Comparison of ENCODE assay signal across 18 cellular contexts in the genomic region with DNA sequence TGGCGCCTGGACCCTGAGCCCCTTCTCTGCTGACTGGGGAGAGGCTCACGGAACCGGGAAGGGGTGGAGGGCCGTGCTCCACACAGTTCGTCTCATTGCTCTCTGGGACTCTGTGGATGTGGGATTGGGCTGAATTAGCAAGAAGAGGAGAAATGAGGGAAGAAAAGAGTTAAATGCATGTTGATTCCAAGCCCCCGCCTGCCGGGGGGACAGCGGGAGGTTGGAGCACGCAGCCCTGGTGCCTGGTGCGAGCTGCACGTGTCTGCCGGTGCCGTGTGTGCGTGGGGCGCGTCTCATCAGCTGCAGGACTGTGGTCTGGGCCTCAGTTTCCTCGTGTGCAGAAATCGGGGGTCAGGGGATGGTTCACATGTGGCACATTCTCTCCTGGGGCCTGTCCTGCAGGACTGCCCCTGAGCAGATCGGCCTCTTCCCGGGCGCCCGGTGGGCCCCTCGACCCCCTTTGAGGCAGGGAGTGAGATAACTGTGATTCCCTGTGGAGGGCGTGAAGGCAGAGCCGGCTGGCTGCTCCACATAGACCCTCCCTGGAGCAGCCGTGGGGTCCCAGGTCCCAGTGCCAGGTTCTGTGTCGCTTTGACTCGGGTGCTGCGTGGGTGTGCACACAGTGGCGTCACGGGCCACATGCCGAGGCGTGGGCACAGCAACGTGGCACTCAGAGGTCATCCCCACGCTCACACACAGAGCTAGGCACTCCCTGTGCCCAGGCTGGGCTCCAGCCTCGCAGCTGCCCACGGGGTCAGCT. TPM values are rescaled to one million over a fixed set of nuclear protein-coding genes. Genes with fewer than 3 reads are reported as not detected.
A peak's percentile ranks its signal among the peaks of the same experiment; 100 is the strongest.
DNase-seq lines count a peak whose midpoint lies in the region; ATAC-seq and TF ChIP-seq lines count a peak whose summit lies in the region.
"Had no signal": no experiment of that assay in that cellular context is flagged by ENCODE, and none has a peak within 500 bp of the region (broad histone marks: within the 10 kb centered on the region; RNA-seq: fewer than 3 reads in every experiment).

No MANE protein-coding gene starts in this region.

- peak overlapping the region; percentile 64 to 81 (median 76) for H3K4me3 Mint-ChIP-seq in nephron

- H3K27me3 ChIP-seq in GM23248 (replicated peaks; ENCODE audit: insufficient read depth), result no peaks in the 10 kb centered on the region
- H3K27me3 ChIP-seq in SJCRH30, result no peaks in the 10 kb centered on the region
- H3K27me3 ChIP-seq: thyroid gland had no signal

- H3K36me3 Mint-ChIP-seq in nephron (ENCODE audit: low read depth), result peaks cover 7% of the 10 kb centered on the region

- H3K4me1 ChIP-seq in GM23248 (ENCODE audit: insufficient read depth) (peaks cover 10% of the 10 kb centered on the region; the same call in 1 of the 2 replicates), SJCRH30 (peaks cover 75% of the 10 kb centered on the region)

- H3K27ac ChIP-seq in GM23248 (no peak overlapping the region), SJCRH30 (peak overlapping the region; percentile 56; the same call in 1 of the 2 replicates)
- H3K27ac ChIP-seq: body of pancreas, esophagus squamous epithelium, KMS-11, thyroid gland had no signal

- H3K27ac Mint-ChIP-seq in nephron, result peak overlapping the region; percentile 56 to 90 (median 75)

- no peak overlapping the region for H3K4me3 ChIP-seq in GM23248
- H3K4me3 ChIP-seq in SJCRH30, result peak overlapping the region; percentile 44
- H3K4me3 ChIP-seq: body of pancreas, esophagus squamous epithelium, thyroid gland had no signal

- no peaks in the 10 kb centered on the region; the same call in 1 of the 2 replicates for H3F3A ChIP-seq in GM23248 (ENCODE audit: insufficient read depth)

- peaks cover 46% of the 10 kb centered on the region for H3K4me1 Mint-ChIP-seq in nephron

- no peak for ATAC-seq in GM21528 (IDR thresholded peaks at IDR 0.05; ENCODE audit: low FRiP score, unreplicated experiment)
- ATAC-seq: body of pancreas, left ventricle myocardium superior had no signal

- in situ Hi-C loops in GM23248 (cut with MboI), result no loop called here

- no peaks in the 10 kb centered on the region for H3K36me3 ChIP-seq in GM23248 (ENCODE audit: low read depth)
- H3K36me3 ChIP-seq in SJCRH30, result no peaks in the 10 kb centered on the region; the same call in 1 of the 2 replicates
- H3K36me3 ChIP-seq: esophagus squamous epithelium, thyroid gland had no signal

- H3K79me2 ChIP-seq in GM23248 (ENCODE audit: insufficient read depth), result peaks cover 4% of the 10 kb centered on the region; the same call in 1 of the 2 replicates

- H3K4me2 ChIP-seq in GM23248 (ENCODE audit: unreplicated experiment), result no peak overlapping the region
- H3K4me2 ChIP-seq: KMS-11 had no signal

- H3K9ac ChIP-seq in GM23248, result no peak overlapping the region
- H3K9ac ChIP-seq: KMS-11 had no signal

- intact Hi-C loops in posterior vena cava (cut with DNase I), result no loop called here

- WGBS in GM23248 (ENCODE audit: low coverage in 1 of 2, low lambda C conversion rate in 2 of 2, missing lambda C conversion rate in 2 of 2), 2 experiments, result 35 to 38% methylated on average over 37 of the region's 37 CpGs

- H3K9me3 ChIP-seq in GM23248 (ENCODE audit: low read depth) (no peaks in the 10 kb centered on the region), SJCRH30 (replicated peaks) (no peaks in the 10 kb centered on the region)
- H3K9me3 ChIP-seq: body of pancreas, esophagus squamous epithelium, thyroid gland had no signal

- no peak overlapping the region for H2AFZ ChIP-seq in GM23248

- no peaks in the 10 kb centered on the region for H3K9me2 ChIP-seq in GM23248 (ENCODE audit: insufficient read depth)

- H3K27me3 Mint-ChIP-seq in nephron (ENCODE audit: low read depth), result peaks cover 38% of the 10 kb centered on the region

- DNase-seq in GM23248, result peak; percentile 48
- peak in 1 of 2 experiments; percentile 36 for DNase-seq in SJCRH30
- DNase-seq in NK-92 treated with Interleukin-12 subunit alpha and Interleukin-12 subunit beta, amount 100 ng/mL, for 24 hours (lab: John Stamatoyannopoulos, UW), result no peak
- no peak for DNase-seq in posterior vena cava (ENCODE audit: low spot score)
- DNase-seq: activated naive CD4-positive, alpha-beta T cell; esophagus squamous epithelium; GOT3 had no signal

- no peaks in the 10 kb centered on the region for H3K9me3 Mint-ChIP-seq in nephron

- no peaks in the 10 kb centered on the region for H4K20me1 ChIP-seq in GM23248 (ENCODE audit: insufficient read depth)

- no peak for TF ChIP-seq CTCF in nephron (IDR thresholded peaks at IDR 0.05; ENCODE audit: unreplicated experiment in 3 of 3)

RNA-seq across cellular contexts. Expression of gene SAMD11, which starts 11.4 kb away (rescaled TPM):
- 40.9 and 68.3 TPM in 2 replicates for total RNA-seq in GM23248 (2014; rRNA removed; shearing (Covaris generic))
- 8.0 and 8.2 TPM in 2 replicates for polyA plus RNA-seq in GM23248 (2016; fragmentation: Nextera tagmentation; extraction: Ambion mirVana)
- 39.0 and 39.2 TPM in 2 replicates for total RNA-seq in SJCRH30 (2014; rRNA removed; shearing (Covaris generic))
- total RNA-seq in posterior vena cava, result 10 to 100 TPM; 16.5 to 38.0 TPM
- total RNA-seq: activated CD8-positive, alpha-beta memory T cell treated with anti-CD3 and anti-CD28 coated beads for 36 hours had no signal

RNA-seq across cellular contexts. Expression of gene NOC2L, which starts 23.9 kb away (rescaled TPM):
- 66.4 and 67.3 TPM in 2 replicates for total RNA-seq in GM23248 (2014; rRNA removed; shearing (Covaris generic))
- polyA plus RNA-seq in GM23248 (2016; fragmentation: Nextera tagmentation; extraction: Ambion mirVana), result 64.0 and 65.0 TPM in 2 replicates
- total RNA-seq in SJCRH30 (2014; rRNA removed; shearing (Covaris generic)), result 147 and 150 TPM in 2 replicates
- 10 to 100 TPM; 42.8 to 44.5 TPM for total RNA-seq in posterior vena cava

RNA-seq across cellular contexts. Expression of gene KLHL17, which starts 25.2 kb away (rescaled TPM):
- total RNA-seq in GM23248 (2014; rRNA removed; shearing (Covaris generic)), result 19.2 and 23.3 TPM in 2 replicates
- polyA plus RNA-seq in GM23248 (2016; fragmentation: Nextera tagmentation; extraction: Ambion mirVana), result 4.7 and 5.5 TPM in 2 replicates
- total RNA-seq in SJCRH30 (2014; rRNA removed; shearing (Covaris generic)), result 8.4 and 15.1 TPM in 2 replicates
- 1 to 10 TPM; 8.5 to 8.9 TPM for total RNA-seq in posterior vena cava

RNA-seq across cellular contexts. Expression of gene PLEKHN1, which starts 31.1 kb away (rescaled TPM):
- total RNA-seq in GM23248 (2014; rRNA removed; shearing (Covaris generic)), result 1.4 and 2.1 TPM in 2 replicates
- polyA plus RNA-seq in GM23248 (2016; fragmentation: Nextera tagmentation; extraction: Ambion mirVana), result 1.7 and 2.5 TPM in 2 replicates
- 0.04 and 0.05 TPM in 2 replicates for total RNA-seq in SJCRH30 (2014; rRNA removed; shearing (Covaris generic))
- total RNA-seq in posterior vena cava, result under 1 TPM; 0.86 to 0.88 TPM
- total RNA-seq: body of pancreas, left ventricle myocardium superior, OCI-LY7 had no signal

RNA-seq across cellular contexts. Expression of gene PERM1, which starts 46.7 kb away (rescaled TPM):
- not detected in 2 replicates for total RNA-seq in GM23248 (2014; rRNA removed; shearing (Covaris generic))
- 0.45 and 0.61 TPM in 2 replicates for polyA plus RNA-seq in GM23248 (2016; fragmentation: Nextera tagmentation; extraction: Ambion mirVana)
- 0.13 TPM in 1 of 2 replicates, not detected in the other for total RNA-seq in SJCRH30 (2014; rRNA removed; shearing (Covaris generic))
- total RNA-seq in posterior vena cava, result under 1 TPM in 1 of 2 donors, not detected in 1; 0.24 TPM
- total RNA-seq: activated CD8-positive, alpha-beta memory T cell treated with anti-CD3 and anti-CD28 coated beads for 36 hours; body of pancreas; Daoy; dermis microvascular lymphatic vessel endothelial cell; esophagus squamous epithelium; OCI-LY7 had no signal
- polyA plus RNA-seq: BJ had no signal
